In genomic region chr5:139384591-139385051, GRCh38 we compare ENCODE assay signal across 11 cellular contexts. TPM values are rescaled to one million over a fixed set of nuclear protein-coding genes. Genes with fewer than 3 reads are reported as not detected.
DNase-seq lines count a peak whose midpoint lies in the region; ATAC-seq and TF ChIP-seq lines count a peak whose summit lies in the region.
"Had no signal": no experiment of that assay in that cellular context is flagged by ENCODE, and none has a peak within 500 bp of the region (broad histone marks: within the 10 kb centered on the region; RNA-seq: fewer than 3 reads in every experiment).

No MANE protein-coding gene starts in this region.

- H3K4me1 ChIP-seq in right lobe of liver = peaks cover 0 to 51% (median 11%) of the 10 kb centered on the region in 4 donors
- peaks cover 0 to 19% (median 9%) of the 10 kb centered on the region in 4 donors for H3K4me1 ChIP-seq in tibial nerve

- H3K9me3 ChIP-seq in right lobe of liver (no peaks in the 10 kb centered on the region), tibial nerve (no peaks in the 10 kb centered on the region)
- H3K9me3 ChIP-seq: BE2C had no signal

- H3K4me3 ChIP-seq in right lobe of liver (peak overlapping the region; percentile 38 to 48 (median 40)), tibial nerve (peak overlapping the region in 2 of 4 donors; percentile 28 to 29)

- DNase-seq in activated effector memory CD4-positive, alpha-beta T cell treated with anti-CD3 and anti-CD28 coated beads, Interleukin-2, amount 50 U/mL, for 16 hours = peak; percentile 53
- no peak for DNase-seq in activated effector memory CD4-positive, alpha-beta T cell treated with Interleukin-2 at 50 U/mL for 16 hours
- peak in 1 of 3 donors; percentile 43 for DNase-seq in right lobe of liver
- no peak for DNase-seq in tibial nerve (ENCODE audit: low spot score in 2 of 2)
- no peak for DNase-seq in SW480 (ENCODE audit: low spot score)
- DNase-seq in NCI-H1105 treated with DMSO at 0.1 percent for 48 hours (lab: John Stamatoyannopoulos, UW) = no peak
- DNase-seq: BE2C had no signal

- ATAC-seq in right lobe of liver (no peak), HG03108 (IDR thresholded peaks at IDR 0.05; ENCODE audit: unreplicated experiment) (no peak)

- 92% methylated on average over 2 of the region's 9 CpGs for WGBS in right lobe of liver (ENCODE audit: insufficient coverage, low coverage, low lambda C conversion rate, missing lambda C conversion rate)
- WGBS in tibial nerve, 2 donors = 77 to 85% methylated on average over 9 of the region's 9 CpGs

- no peaks in the 10 kb centered on the region for H3K36me3 ChIP-seq in right lobe of liver
- no peaks in the 10 kb centered on the region for H3K36me3 ChIP-seq in tibial nerve
- H3K36me3 ChIP-seq: BE2C had no signal

- TF ChIP-seq EP300 in tibial nerve (IDR thresholded peaks at IDR 0.05) = no peak

- H3K27ac ChIP-seq in VCaP (peak overlapping the region; percentile 55), right lobe of liver (peak overlapping the region; percentile 32 to 70 (median 64)), tibial nerve (peak overlapping the region in 3 of 4 donors; percentile 42 to 62 (median 43))

- no peak for TF ChIP-seq POLR2A in right lobe of liver (IDR thresholded peaks at IDR 0.05)
- no peak for TF ChIP-seq POLR2A in tibial nerve (IDR thresholded peaks at IDR 0.05)

- H3K27me3 ChIP-seq in right lobe of liver (no peaks in the 10 kb centered on the region), tibial nerve (no peaks in the 10 kb centered on the region)
- H3K27me3 ChIP-seq: BE2C had no signal

- intact Hi-C loops in right lobe of liver (cut with DNase I) = loop anchor here in 1 of 2 donors (10.0 kb wide), 1 partner anchor 90 kb away; the partner anchor contains the start of gene MATR3

- TF ChIP-seq CTCF in VCaP (conservative IDR thresholded peaks at IDR 0.05) (no peak), right lobe of liver (IDR thresholded peaks at IDR 0.05) (no peak), tibial nerve (IDR thresholded peaks at IDR 0.05) (no peak)

RNA-seq across cellular contexts. Expression of gene SLC23A1, which starts 1.5 kb away (rescaled TPM):
- total RNA-seq in right lobe of liver (10 to 100 TPM; 11.7 to 51.0 (median 22.8) TPM), tibial nerve (not detected)
- total RNA-seq: mesenteric fat pad, NCI-H460 had no signal

RNA-seq across cellular contexts. Expression of gene MZB1, which starts 5.1 kb away (rescaled TPM):
- total RNA-seq in right lobe of liver (1 to 10 TPM in 3 of 6 experiments, under 1 TPM in 3; 0.37 to 5.1 (median 1.1) TPM), tibial nerve (1 to 10 TPM in 2 of 4 donors, not detected in 2; 2.1 to 2.4 TPM)

RNA-seq across cellular contexts. Expression of gene PROB1, which starts 10.3 kb away (rescaled TPM):
- total RNA-seq in right lobe of liver (under 1 TPM; 0.25 to 0.51 (median 0.41) TPM), tibial nerve (1 to 10 TPM in 3 of 4 donors, under 1 TPM in 1; 0.63 to 3.6 (median 1.3) TPM)

RNA-seq across cellular contexts. Expression of gene SPATA24, which starts 19.3 kb away (rescaled TPM):
- 1 to 10 TPM; 1.5 to 4.0 (median 2.6) TPM for total RNA-seq in right lobe of liver
- total RNA-seq in tibial nerve = 1 to 10 TPM in 2 of 4 donors, not detected in 2; 1.9 to 7.2 TPM

RNA-seq across cellular contexts. Expression of gene PAIP2, which starts 43.0 kb away (rescaled TPM):
- total RNA-seq in right lobe of liver (10 to 100 TPM; 34.5 to 55.8 (median 41.4) TPM), tibial nerve (10 to 100 TPM; 70.6 to 99.2 (median 87.3) TPM)

Comparison
In these comparisons a context has a peak if more than half of its experiments do, and no peak if none do; other contexts are left out.
1. RNA of gene SLC23A1, which starts 1.5 kb away (total RNA-seq): 11.7 to 51.0 TPM in right lobe of liver; not detected in tibial nerve; every median in the first group is over 10 times any median in the second.
2. Peak in every context shown above with its lines, with median percentiles within 50 percentile points of each other: H3K27ac ChIP-seq.